ENCODE assay signal across 1 cellular context in genomic region chr4:3123201-3123671, GRCh38.
TF ChIP-seq lines count a peak whose summit lies in the region.

No MANE protein-coding gene starts in this region.

TF ChIP-seq in endothelial cell of umbilical vein, 7 proteins besides CTCF, POLR2A, EP300 and RAD21:
- TF ChIP-seq POLR2AphosphoS5 (IDR thresholded peaks at IDR 0.05; ENCODE audit: insufficient read depth, low read depth, low read length) (no peak), MYC (IDR thresholded peaks at IDR 0.05; ENCODE audit: low read depth, low read length) (no peak), EZH2 (IDR thresholded peaks at IDR 0.05; ENCODE audit: borderline replicate concordance, low read depth, low read length, severe bottlenecking) (no peak), MAX (IDR thresholded peaks at IDR 0.05; ENCODE audit: insufficient read depth, insufficient read length) (no peak), FOS (IDR thresholded peaks at IDR 0.05; ENCODE audit: borderline replicate concordance, insufficient read depth, low read length) (no peak), GATA2 (IDR thresholded peaks at IDR 0.05; ENCODE audit: insufficient read depth, insufficient read length, low read depth, low read length) (no peak), JUN (IDR thresholded peaks at IDR 0.05; ENCODE audit: borderline replicate concordance, insufficient read depth, insufficient read length, low read depth) (no peak)
